Comparison of ENCODE assay signal across 12 cellular contexts in genomic region chr3:126399348-126399730, GRCh38. TPM values are rescaled to one million over a fixed set of nuclear protein-coding genes. Genes with fewer than 3 reads are reported as not detected.
DNase-seq lines count a peak whose midpoint lies in the region; ATAC-seq and TF ChIP-seq lines count a peak whose summit lies in the region.
"Had no signal": no experiment of that assay in that cellular context is flagged by ENCODE, and none has a peak within 500 bp of the region (broad histone marks: within the 10 kb centered on the region; RNA-seq: fewer than 3 reads in every experiment).

No MANE protein-coding gene starts in this region.

- BruUV-seq in PC-3 (replicated peaks; lab: Mats Ljungman, UMichigan), result no TSS peak

- DNase-seq in DMS53 (lab: John Stamatoyannopoulos, UW) (peak; percentile 55), DMS53 treated with DMSO at 0.1 percent for 48 hours (lab: John Stamatoyannopoulos, UW; ENCODE audit: unreplicated experiment) (no peak), PC-3 (peak; percentile 62), thoracic aorta (ENCODE audit: low spot score) (no peak), ureter (ENCODE audit: low spot score) (no peak), activated T-cell treated with anti-CD3 and anti-CD28 coated beads for 4 hours (no peak)
- DNase-seq in CD4-positive, alpha-beta T cell, result no peak
- DNase-seq: activated T-cell treated with anti-CD3 and anti-CD28 coated beads, Interleukin-2, amount 50 U/mL, for 4 hours; EL; stimulated activated naive CD4-positive, alpha-beta T cell treated with Interleukin-2 at 50 U/mL for 16 hours had no signal

- intact Hi-C loops in PC-3 (cut with micrococcal nuclease), result no loop called here
- intact Hi-C loops in CD4-positive, alpha-beta T cell (cut with DNase I, micrococcal nuclease), result no loop called here

- H2AFZ ChIP-seq in PC-3 (ENCODE audit: low read length), result no peak overlapping the region
- H2AFZ ChIP-seq: neural progenitor cell had no signal

- POLR2A ChIA-PET in PC-3 (lab: Charles Lee; ENCODE audit: unreplicated experiment), result no interaction called here
- POLR2A ChIA-PET in CD4-positive, alpha-beta T cell (lab: Charles Lee), result interaction anchor here (0.7 kb wide), 1 partner anchor 33 kb away, joined by 4 read pairs; no protein-coding TSS in a partner anchor

- H3K9me2 ChIP-seq in PC-3 (replicated peaks; ENCODE audit: low read length), result no peaks in the 10 kb centered on the region

- H3K27me3 ChIP-seq in PC-3 (ENCODE audit: low read length) (no peaks in the 10 kb centered on the region), thoracic aorta (replicated peaks; ENCODE audit: insufficient read depth) (no peaks in the 10 kb centered on the region)
- peaks cover 11% of the 10 kb centered on the region for H3K27me3 ChIP-seq in CD4-positive, alpha-beta T cell (ENCODE audit: control insufficient read depth, insufficient read depth, low read length)

- H3K9me3 Mint-ChIP-seq in CD4-positive, alpha-beta T cell, result no peaks in the 10 kb centered on the region
- H3K9me3 Mint-ChIP-seq: activated T-cell treated with anti-CD3 and anti-CD28 coated beads, Interleukin-2, amount 50 U/mL, for 4 hours; neural progenitor cell had no signal

- H3K36me3 ChIP-seq in PC-3 (ENCODE audit: low read depth, low read length), result no peaks in the 10 kb centered on the region
- H3K36me3 ChIP-seq in thoracic aorta, result no peaks in the 10 kb centered on the region
- H3K36me3 ChIP-seq: neural progenitor cell had no signal

- no peaks in the 10 kb centered on the region for H3K36me3 Mint-ChIP-seq in CD4-positive, alpha-beta T cell (ENCODE audit: low read depth)

- TF ChIP-seq CTCF in PC-3 (conservative IDR thresholded peaks at IDR 0.05; ENCODE audit: low read depth, low read length) (no peak), thoracic aorta (IDR thresholded peaks at IDR 0.05) (no peak)
- no peak for TF ChIP-seq CTCF in CD4-positive, alpha-beta T cell (IDR thresholded peaks at IDR 0.05)

- no peaks in the 10 kb centered on the region for H4K20me1 ChIP-seq in PC-3 (ENCODE audit: low read length)

- H3K9ac ChIP-seq in PC-3 (ENCODE audit: low read length), result no peak overlapping the region
- H3K9ac ChIP-seq: neural progenitor cell had no signal

- H3K27ac Mint-ChIP-seq in CD4-positive, alpha-beta T cell, result no peak overlapping the region
- H3K27ac Mint-ChIP-seq: neural progenitor cell had no signal

- CTCF ChIA-PET in PC-3 (lab: Charles Lee), result no interaction called here
- CTCF ChIA-PET in CD4-positive, alpha-beta T cell (lab: Charles Lee), result no interaction called here

- H3F3A ChIP-seq in PC-3 (ENCODE audit: low read length, unreplicated experiment), result no peaks in the 10 kb centered on the region

- peak overlapping the region; percentile 51 for H3K4me2 ChIP-seq in PC-3 (ENCODE audit: low read length)
- H3K4me2 ChIP-seq: neural progenitor cell had no signal

- H3K4me3 ChIP-seq in PC-3 (ENCODE audit: low read length) (no peak overlapping the region), thoracic aorta (no peak overlapping the region)
- H3K4me3 ChIP-seq: neural progenitor cell had no signal

- H3K4me3 Mint-ChIP-seq in CD4-positive, alpha-beta T cell, result no peak overlapping the region
- H3K4me3 Mint-ChIP-seq: activated T-cell treated with anti-CD3 and anti-CD28 coated beads, Interleukin-2, amount 50 U/mL, for 4 hours; neural progenitor cell had no signal

- H3K27me3 Mint-ChIP-seq in CD4-positive, alpha-beta T cell, result peaks cover 33% of the 10 kb centered on the region

- H3K9me3 ChIP-seq in PC-3 (ENCODE audit: low read length), result no peaks in the 10 kb centered on the region
- H3K9me3 ChIP-seq in thoracic aorta, result no peaks in the 10 kb centered on the region
- H3K9me3 ChIP-seq in CD4-positive, alpha-beta T cell (ENCODE audit: control insufficient read depth, low read length), result no peaks in the 10 kb centered on the region

- H3K4me1 Mint-ChIP-seq in CD4-positive, alpha-beta T cell (ENCODE audit: low read depth), result no peaks in the 10 kb centered on the region

- peaks cover 10% of the 10 kb centered on the region for H3K4me1 ChIP-seq in PC-3 (ENCODE audit: insufficient read depth, low read length)
- H3K4me1 ChIP-seq in thoracic aorta (ENCODE audit: control insufficient read depth in 1 of 2, low read depth in 2 of 2), result peaks cover 0 to 9% of the 10 kb centered on the region in 2 donors

- H3K27ac ChIP-seq in PC-3 (ENCODE audit: low read length) (peak overlapping the region; percentile 74), thoracic aorta (no peak overlapping the region)
- no peak overlapping the region for H3K27ac ChIP-seq in CD4-positive, alpha-beta T cell (ENCODE audit: low read depth, low read length)
- H3K27ac ChIP-seq: neural progenitor cell had no signal

- ATAC-seq in HG03196 (IDR thresholded peaks at IDR 0.05; ENCODE audit: unreplicated experiment), result peak; percentile 53
- no peak; the same call in 1 of the 2 replicates for ATAC-seq in PC-3
- peak; percentile 29 for ATAC-seq in thoracic aorta (ENCODE audit: insufficient number of reproducible peaks, low FRiP score, low read depth)
- no peak for ATAC-seq in CD4-positive, alpha-beta T cell (ENCODE audit: poor library complexity)
- ATAC-seq: activated T-cell treated with anti-CD3 and anti-CD28 coated beads, Interleukin-2, amount 50 U/mL, for 4 hours had no signal

- H3K79me2 ChIP-seq in PC-3 (ENCODE audit: low read length), result no peaks in the 10 kb centered on the region

RNA-seq across cellular contexts. Expression of gene CFAP100, which starts 4.6 kb away (rescaled TPM):
- not detected in 2 replicates for total RNA-seq in PC-3 (2014; rRNA removed)
- total RNA-seq in thoracic aorta, result not detected
- not detected for total RNA-seq in ureter
- total RNA-seq in CD4-positive, alpha-beta T cell, result not detected
- total RNA-seq: activated T-cell treated with anti-CD3 and anti-CD28 coated beads, Interleukin-2, amount 50 U/mL, for 4 hours had no signal

RNA-seq across cellular contexts. Expression of gene KLF15, which starts 42.1 kb away (rescaled TPM):
- total RNA-seq in PC-3 (2014; rRNA removed) (0.12 TPM in 1 of 2 replicates, not detected in the other), thoracic aorta (10 to 100 TPM; 55.7 to 90.2 TPM), ureter (18.9 TPM)
- under 1 TPM in 1 of 2 experiments, not detected in 1; 0.30 TPM for total RNA-seq in CD4-positive, alpha-beta T cell

Comparison
In these comparisons a context has a peak if more than half of its experiments do, and no peak if none do; other contexts are left out.
1. DNase-seq: peak in DMS53 (single experiment) and PC-3 (single experiment); none in DMS53 treated with DMSO at 0.1 percent for 48 hours (single experiment), thoracic aorta (single experiment), ureter (single experiment), activated T-cell treated with anti-CD3 and anti-CD28 coated beads for 4 hours (single experiment) and CD4-positive, alpha-beta T cell (0 of 10).
2. ATAC-seq: peak in HG03196 (single experiment) and thoracic aorta (single experiment); none in PC-3 (single experiment) and CD4-positive, alpha-beta T cell (single experiment).
3. RNA of gene KLF15, which starts 42.1 kb away (total RNA-seq): 55.7 to 90.2 TPM in thoracic aorta and 18.9 TPM in ureter (single experiment); 0.30 TPM in CD4-positive, alpha-beta T cell and 0.12 TPM in PC-3; every median in the first group is over 10 times any median in the second.